ENCODE assay signal across 8 cellular contexts in the genomic region with DNA sequence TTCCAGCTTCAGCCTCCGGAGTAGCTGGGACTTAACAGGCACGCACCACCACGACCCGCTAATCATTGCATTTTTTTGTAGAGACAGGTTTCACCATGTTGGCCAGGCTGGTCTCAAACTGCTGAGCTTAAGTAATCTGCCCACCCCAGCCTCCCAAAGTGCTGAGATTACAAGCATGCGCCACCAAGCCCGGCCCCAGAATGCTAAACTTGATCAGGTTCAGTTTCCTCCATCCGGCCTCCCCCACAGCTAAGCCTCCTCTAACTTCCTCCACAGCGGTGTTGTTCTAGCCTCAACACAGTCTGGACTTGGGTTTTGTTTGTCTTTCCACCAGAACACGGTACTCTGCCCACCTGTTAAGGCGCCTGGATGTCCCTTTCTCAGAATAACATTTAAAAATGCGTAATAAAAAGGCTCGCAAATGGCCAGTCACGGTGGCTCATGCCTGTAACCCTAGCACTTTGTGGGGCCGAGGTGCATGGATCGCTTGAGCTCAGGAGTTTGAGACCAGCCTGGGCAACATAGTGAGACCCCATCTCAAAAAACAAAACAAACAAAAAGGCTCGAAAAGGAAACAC. TPM values are rescaled to one million over a fixed set of nuclear protein-coding genes. Genes with fewer than 3 reads are reported as not detected.
A peak's percentile ranks its signal among the peaks of the same experiment; 100 is the strongest.
DNase-seq lines count a peak whose midpoint lies in the region; ATAC-seq and TF ChIP-seq lines count a peak whose summit lies in the region.

No MANE protein-coding gene starts in this region.

- no peak for TF ChIP-seq EP300 in SK-N-SH (IDR thresholded peaks at IDR 0.05; ENCODE audit: borderline replicate concordance in 1 of 2, low read depth in 1 of 2, low read length in 1 of 2)

- peaks cover 33% of the 10 kb centered on the region for H3K36me3 Mint-ChIP-seq in activated naive CD8-positive, alpha-beta T cell treated with anti-CD3 and anti-CD28 coated beads for 36 hours

- no peak overlapping the region for H3K27ac ChIP-seq in SK-N-SH (ENCODE audit: low read depth in 2 of 2, low read length in 1 of 2)
- no peak overlapping the region for H3K27ac ChIP-seq in parathyroid adenoma

- H3K9me3 ChIP-seq in SK-N-SH = no peaks in the 10 kb centered on the region
- no peaks in the 10 kb centered on the region for H3K9me3 ChIP-seq in parathyroid adenoma (ENCODE audit: control insufficient read depth, low read length)

- H3K4me1 ChIP-seq in SK-N-SH (ENCODE audit: control insufficient read depth in 1 of 2, insufficient read depth in 2 of 2, low read depth in 1 of 2, low read length in 1 of 2) (peaks cover 21 to 29% of the 10 kb centered on the region in 2 experiments; a peak in 3 of 4 replicates), parathyroid adenoma (peaks cover 10% of the 10 kb centered on the region)

- H3K9ac ChIP-seq in SK-N-SH (no peak overlapping the region), parathyroid adenoma (no peak overlapping the region)

- H3K4me2 ChIP-seq in SK-N-SH (peak overlapping the region; percentile 93), parathyroid adenoma (ENCODE audit: low read length) (peak overlapping the region; percentile 84)

- peaks cover 41% of the 10 kb centered on the region for H4K20me1 ChIP-seq in SK-N-SH (ENCODE audit: insufficient read depth)

- H3K4me3 ChIP-seq in SK-N-SH (ENCODE audit: low read depth in 2 of 2, low read length in 1 of 2) (no peak overlapping the region), parathyroid adenoma (ENCODE audit: low read depth, low read length) (no peak overlapping the region)

- intact Hi-C loops in posterior cingulate gyrus (cut with DNase I) = no loop called here

- TF ChIP-seq RAD21 in SK-N-SH (IDR thresholded peaks at IDR 0.05; ENCODE audit: low read length) = no peak

- TF ChIP-seq CTCF in SK-N-SH (IDR thresholded peaks at IDR 0.05) (no peak), parathyroid adenoma (IDR thresholded peaks at IDR 0.05) (no peak)

- WGBS in SK-N-SH (ENCODE audit: low lambda C conversion rate) = 92% methylated on average over 16 of the region's 16 CpGs

- no peaks in the 10 kb centered on the region for H3K27me3 Mint-ChIP-seq in activated naive CD8-positive, alpha-beta T cell treated with anti-CD3 and anti-CD28 coated beads for 36 hours

- H3K79me2 ChIP-seq in SK-N-SH (ENCODE audit: insufficient read depth) (peaks cover 65% of the 10 kb centered on the region), parathyroid adenoma (peaks cover 49% of the 10 kb centered on the region)

- H3K27me3 ChIP-seq in SK-N-SH (ENCODE audit: insufficient read depth) = no peaks in the 10 kb centered on the region
- no peaks in the 10 kb centered on the region for H3K27me3 ChIP-seq in parathyroid adenoma (ENCODE audit: control insufficient read depth, insufficient read depth, low read length)

- H3K36me3 ChIP-seq in SK-N-SH (replicated peaks in 1 of 2; ENCODE audit: control insufficient read depth in 1 of 2, insufficient read depth in 2 of 2, low read length in 1 of 2) = peaks cover 10 to 16% of the 10 kb centered on the region in 2 experiments
- H3K36me3 ChIP-seq in parathyroid adenoma (ENCODE audit: control insufficient read depth, insufficient read depth, low read length) = no peaks in the 10 kb centered on the region

- no peaks in the 10 kb centered on the region for H3K9me2 ChIP-seq in SK-N-SH

- POLR2A ChIA-PET in SK-N-SH (lab: Yijun Ruan, JAX) = no interaction called here

- peak overlapping the region; percentile 100 for H3K4me3 Mint-ChIP-seq in activated naive CD8-positive, alpha-beta T cell treated with anti-CD3 and anti-CD28 coated beads for 36 hours

- DNase-seq in SK-N-SH (no peak), KG1 (lab: John Stamatoyannopoulos, UW) (peak; percentile 29), posterior cingulate gyrus (no peak), NCI-H1048 (lab: John Stamatoyannopoulos, UW) (no peak)
- no peak for DNase-seq in activated naive CD8-positive, alpha-beta T cell treated with anti-CD3 and anti-CD28 coated beads for 36 hours

- H3F3A ChIP-seq in SK-N-SH (replicated peaks; ENCODE audit: insufficient read depth) = peaks cover 5% of the 10 kb centered on the region

- ATAC-seq in SK-N-SH treated with all-trans-retinoic acid at 6 μM for 48 hours = no peak
- no peak for ATAC-seq in HG03135 (IDR thresholded peaks at IDR 0.05; ENCODE audit: unreplicated experiment)

- peaks cover 53% of the 10 kb centered on the region for H3K4me1 Mint-ChIP-seq in activated naive CD8-positive, alpha-beta T cell treated with anti-CD3 and anti-CD28 coated beads for 36 hours

- CTCF ChIA-PET in SK-N-SH (lab: Yijun Ruan, JAX) = interaction anchor here (1.0 to 2.7 kb wide), 7 partner anchors 16 to 280 kb away, joined by 3 to 10 read pairs (median 3); no protein-coding TSS in a partner anchor

- peak overlapping the region; percentile 35 for H3K27ac Mint-ChIP-seq in activated naive CD8-positive, alpha-beta T cell treated with anti-CD3 and anti-CD28 coated beads for 36 hours

- H2AFZ ChIP-seq in SK-N-SH (ENCODE audit: low read depth) (no peak overlapping the region), parathyroid adenoma (no peak overlapping the region)

- no peaks in the 10 kb centered on the region for H3K9me3 Mint-ChIP-seq in activated naive CD8-positive, alpha-beta T cell treated with anti-CD3 and anti-CD28 coated beads for 36 hours

TF ChIP-seq in SK-N-SH, 30 proteins besides CTCF, POLR2A, EP300 and RAD21 (continues in another document):
- TF ChIP-seq REST (IDR thresholded peaks at IDR 0.05; ENCODE audit: low read depth, low read length) (no peak), CHD2 (IDR thresholded peaks at IDR 0.05; ENCODE audit: low read length, partially characterized antibody) (no peak), SIN3A (IDR thresholded peaks at IDR 0.05; ENCODE audit: borderline replicate concordance, low read depth, low read length) (no peak)
- TF ChIP-seq, protein P1, sequence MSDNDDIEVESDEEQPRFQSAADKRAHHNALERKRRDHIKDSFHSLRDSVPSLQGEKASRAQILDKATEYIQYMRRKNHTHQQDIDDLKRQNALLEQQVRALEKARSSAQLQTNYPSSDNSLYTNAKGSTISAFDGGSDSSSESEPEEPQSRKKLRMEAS (IDR thresholded peaks at IDR 0.05; ENCODE audit: low read depth) = no peak

TF ChIP-seq in SK-N-SH treated with all-trans-retinoic acid at 6 μM for 48 hours, 23 proteins besides CTCF, POLR2A, EP300 and RAD21:
- TF ChIP-seq BACH2 (CRISPR knock-in tag; IDR thresholded peaks at IDR 0.05; ENCODE audit: borderline replicate concordance) (no peak), ARNTL (CRISPR knock-in tag; IDR thresholded peaks at IDR 0.05; ENCODE audit: borderline replicate concordance, low read depth) (no peak), RARB (CRISPR knock-in tag; IDR thresholded peaks at IDR 0.05) (no peak), GLIS3 (CRISPR knock-in tag; IDR thresholded peaks at IDR 0.05) (no peak), ISL1 (CRISPR knock-in tag; IDR thresholded peaks at IDR 0.05) (no peak), CSDC2 (CRISPR knock-in tag; IDR thresholded peaks at IDR 0.05) (no peak), ZNF70 (CRISPR knock-in tag; IDR thresholded peaks at IDR 0.05) (no peak), POU6F1 (CRISPR knock-in tag; IDR thresholded peaks at IDR 0.05; ENCODE audit: borderline replicate concordance, low read depth) (no peak)

RNA-seq across cellular contexts. Expression of gene PARP1, which starts 2.4 kb away (rescaled TPM):
- 187 and 239 TPM in 2 replicates for polyA plus RNA-seq in SK-N-SH (2012; rRNA removed)
- polyA plus RNA-seq in SK-N-SH (2012; cell fraction: cytosol; rRNA removed) = 134 and 183 TPM in 2 replicates
- 167 and 228 TPM in 2 replicates for polyA plus RNA-seq in SK-N-SH (2012; cell fraction: nucleus; rRNA removed)
- total RNA-seq in activated naive CD8-positive, alpha-beta T cell treated with anti-CD3 and anti-CD28 coated beads for 36 hours = 100 to 1,000 TPM; 226 to 228 TPM
